2 cellular contexts compared by ENCODE assay signal in the genomic region with DNA sequence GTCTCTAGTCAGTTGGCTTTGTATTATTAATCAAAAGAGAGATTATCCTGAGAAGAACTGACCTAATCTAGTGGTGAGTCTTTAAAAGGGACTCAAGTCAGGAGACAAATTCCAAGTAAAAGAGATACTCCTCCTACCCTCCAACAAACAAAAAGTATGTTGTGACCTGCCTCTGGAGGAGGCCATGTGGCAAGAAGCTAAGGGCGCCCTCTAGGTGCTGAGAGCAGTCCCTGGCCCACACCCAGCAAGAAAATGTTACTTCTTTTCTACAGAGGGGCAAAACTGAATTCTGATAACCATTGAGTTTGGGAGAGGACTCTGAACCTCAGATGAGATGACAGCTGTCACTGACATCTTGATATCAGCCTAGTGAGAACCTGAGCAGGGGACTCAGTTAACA.
TF ChIP-seq lines count a peak whose summit lies in the region.

No MANE protein-coding gene starts in this region.

TF ChIP-seq in SK-N-SH, 30 proteins besides CTCF, POLR2A, EP300 and RAD21 (continued from another document):
- TF ChIP-seq, protein P1, sequence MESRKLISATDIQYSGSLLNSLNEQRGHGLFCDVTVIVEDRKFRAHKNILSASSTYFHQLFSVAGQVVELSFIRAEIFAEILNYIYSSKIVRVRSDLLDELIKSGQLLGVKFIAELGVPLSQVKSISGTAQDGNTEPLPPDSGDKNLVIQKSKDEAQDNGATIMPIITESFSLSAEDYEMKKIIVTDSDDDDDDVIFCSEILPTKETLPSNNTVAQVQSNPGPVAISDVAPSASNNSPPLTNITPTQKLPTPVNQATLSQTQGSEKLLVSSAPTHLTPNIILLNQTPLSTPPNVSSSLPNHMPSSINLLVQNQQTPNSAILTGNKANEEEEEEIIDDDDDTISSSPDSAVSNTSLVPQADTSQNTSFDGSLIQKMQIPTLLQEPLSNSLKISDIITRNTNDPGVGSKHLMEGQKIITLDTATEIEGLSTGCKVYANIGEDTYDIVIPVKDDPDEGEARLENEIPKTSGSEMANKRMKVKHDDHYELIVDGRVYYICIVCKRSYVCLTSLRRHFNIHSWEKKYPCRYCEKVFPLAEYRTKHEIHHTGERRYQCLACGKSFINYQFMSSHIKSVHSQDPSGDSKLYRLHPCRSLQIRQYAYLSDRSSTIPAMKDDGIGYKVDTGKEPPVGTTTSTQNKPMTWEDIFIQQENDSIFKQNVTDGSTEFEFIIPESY (IDR thresholded peaks at IDR 0.05; ENCODE audit: borderline replicate concordance, low read depth) = no peak
- TF ChIP-seq GATA2 (CRISPR knock-in tag; IDR thresholded peaks at IDR 0.05) = no peak
- TF ChIP-seq FOXM1 (IDR thresholded peaks at IDR 0.05; ENCODE audit: low read depth) = no peak
- no peak for TF ChIP-seq JUND (IDR thresholded peaks at IDR 0.05)
- TF ChIP-seq SMC3 (IDR thresholded peaks at IDR 0.05; ENCODE audit: low read depth, low read length) = no peak
- no peak for TF ChIP-seq MEF2A (IDR thresholded peaks at IDR 0.05; ENCODE audit: borderline replicate concordance, low read depth)
- TF ChIP-seq FOXJ3 (CRISPR knock-in tag; IDR thresholded peaks at IDR 0.05) = no peak
- TF ChIP-seq GABPA (IDR thresholded peaks at IDR 0.05; ENCODE audit: low read depth) = no peak
- TF ChIP-seq, protein P2, sequence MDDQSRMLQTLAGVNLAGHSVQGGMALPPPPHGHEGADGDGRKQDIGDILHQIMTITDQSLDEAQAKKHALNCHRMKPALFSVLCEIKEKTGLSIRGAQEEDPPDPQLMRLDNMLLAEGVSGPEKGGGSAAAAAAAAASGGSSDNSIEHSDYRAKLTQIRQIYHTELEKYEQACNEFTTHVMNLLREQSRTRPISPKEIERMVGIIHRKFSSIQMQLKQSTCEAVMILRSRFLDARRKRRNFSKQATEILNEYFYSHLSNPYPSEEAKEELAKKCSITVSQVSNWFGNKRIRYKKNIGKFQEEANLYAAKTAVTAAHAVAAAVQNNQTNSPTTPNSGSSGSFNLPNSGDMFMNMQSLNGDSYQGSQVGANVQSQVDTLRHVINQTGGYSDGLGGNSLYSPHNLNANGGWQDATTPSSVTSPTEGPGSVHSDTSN (IDR thresholded peaks at IDR 0.05) = no peak
- TF ChIP-seq, protein P3, sequence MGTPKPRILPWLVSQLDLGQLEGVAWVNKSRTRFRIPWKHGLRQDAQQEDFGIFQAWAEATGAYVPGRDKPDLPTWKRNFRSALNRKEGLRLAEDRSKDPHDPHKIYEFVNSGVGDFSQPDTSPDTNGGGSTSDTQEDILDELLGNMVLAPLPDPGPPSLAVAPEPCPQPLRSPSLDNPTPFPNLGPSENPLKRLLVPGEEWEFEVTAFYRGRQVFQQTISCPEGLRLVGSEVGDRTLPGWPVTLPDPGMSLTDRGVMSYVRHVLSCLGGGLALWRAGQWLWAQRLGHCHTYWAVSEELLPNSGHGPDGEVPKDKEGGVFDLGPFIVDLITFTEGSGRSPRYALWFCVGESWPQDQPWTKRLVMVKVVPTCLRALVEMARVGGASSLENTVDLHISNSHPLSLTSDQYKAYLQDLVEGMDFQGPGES (IDR thresholded peaks at IDR 0.05; ENCODE audit: low read depth, low read length) = no peak
- TF ChIP-seq MXI1 (IDR thresholded peaks at IDR 0.05; ENCODE audit: low read depth, low read length) = no peak
- TF ChIP-seq TAF1 (IDR thresholded peaks at IDR 0.05; ENCODE audit: borderline replicate concordance, low read depth, low read length) = no peak

TF ChIP-seq in SK-N-SH treated with all-trans-retinoic acid at 6 μM for 48 hours, 23 proteins besides CTCF, POLR2A, EP300 and RAD21:
- TF ChIP-seq, protein P4, sequence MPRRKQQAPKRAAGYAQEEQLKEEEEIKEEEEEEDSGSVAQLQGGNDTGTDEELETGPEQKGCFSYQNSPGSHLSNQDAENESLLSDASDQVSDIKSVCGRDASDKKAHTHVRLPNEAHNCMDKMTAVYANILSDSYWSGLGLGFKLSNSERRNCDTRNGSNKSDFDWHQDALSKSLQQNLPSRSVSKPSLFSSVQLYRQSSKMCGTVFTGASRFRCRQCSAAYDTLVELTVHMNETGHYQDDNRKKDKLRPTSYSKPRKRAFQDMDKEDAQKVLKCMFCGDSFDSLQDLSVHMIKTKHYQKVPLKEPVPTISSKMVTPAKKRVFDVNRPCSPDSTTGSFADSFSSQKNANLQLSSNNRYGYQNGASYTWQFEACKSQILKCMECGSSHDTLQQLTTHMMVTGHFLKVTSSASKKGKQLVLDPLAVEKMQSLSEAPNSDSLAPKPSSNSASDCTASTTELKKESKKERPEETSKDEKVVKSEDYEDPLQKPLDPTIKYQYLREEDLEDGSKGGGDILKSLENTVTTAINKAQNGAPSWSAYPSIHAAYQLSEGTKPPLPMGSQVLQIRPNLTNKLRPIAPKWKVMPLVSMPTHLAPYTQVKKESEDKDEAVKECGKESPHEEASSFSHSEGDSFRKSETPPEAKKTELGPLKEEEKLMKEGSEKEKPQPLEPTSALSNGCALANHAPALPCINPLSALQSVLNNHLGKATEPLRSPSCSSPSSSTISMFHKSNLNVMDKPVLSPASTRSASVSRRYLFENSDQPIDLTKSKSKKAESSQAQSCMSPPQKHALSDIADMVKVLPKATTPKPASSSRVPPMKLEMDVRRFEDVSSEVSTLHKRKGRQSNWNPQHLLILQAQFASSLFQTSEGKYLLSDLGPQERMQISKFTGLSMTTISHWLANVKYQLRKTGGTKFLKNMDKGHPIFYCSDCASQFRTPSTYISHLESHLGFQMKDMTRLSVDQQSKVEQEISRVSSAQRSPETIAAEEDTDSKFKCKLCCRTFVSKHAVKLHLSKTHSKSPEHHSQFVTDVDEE (CRISPR knock-in tag; IDR thresholded peaks at IDR 0.05) = no peak
- TF ChIP-seq, protein P5, sequence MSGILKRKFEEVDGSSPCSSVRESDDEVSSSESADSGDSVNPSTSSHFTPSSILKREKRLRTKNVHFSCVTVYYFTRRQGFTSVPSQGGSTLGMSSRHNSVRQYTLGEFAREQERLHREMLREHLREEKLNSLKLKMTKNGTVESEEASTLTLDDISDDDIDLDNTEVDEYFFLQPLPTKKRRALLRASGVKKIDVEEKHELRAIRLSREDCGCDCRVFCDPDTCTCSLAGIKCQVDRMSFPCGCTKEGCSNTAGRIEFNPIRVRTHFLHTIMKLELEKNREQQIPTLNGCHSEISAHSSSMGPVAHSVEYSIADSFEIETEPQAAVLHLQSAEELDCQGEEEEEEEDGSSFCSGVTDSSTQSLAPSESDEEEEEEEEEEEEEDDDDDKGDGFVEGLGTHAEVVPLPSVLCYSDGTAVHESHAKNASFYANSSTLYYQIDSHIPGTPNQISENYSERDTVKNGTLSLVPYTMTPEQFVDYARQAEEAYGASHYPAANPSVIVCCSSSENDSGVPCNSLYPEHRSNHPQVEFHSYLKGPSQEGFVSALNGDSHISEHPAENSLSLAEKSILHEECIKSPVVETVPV (CRISPR knock-in tag; IDR thresholded peaks at IDR 0.05) = no peak
- no peak for TF ChIP-seq BACH2 (CRISPR knock-in tag; IDR thresholded peaks at IDR 0.05; ENCODE audit: borderline replicate concordance)
- TF ChIP-seq, protein P6, sequence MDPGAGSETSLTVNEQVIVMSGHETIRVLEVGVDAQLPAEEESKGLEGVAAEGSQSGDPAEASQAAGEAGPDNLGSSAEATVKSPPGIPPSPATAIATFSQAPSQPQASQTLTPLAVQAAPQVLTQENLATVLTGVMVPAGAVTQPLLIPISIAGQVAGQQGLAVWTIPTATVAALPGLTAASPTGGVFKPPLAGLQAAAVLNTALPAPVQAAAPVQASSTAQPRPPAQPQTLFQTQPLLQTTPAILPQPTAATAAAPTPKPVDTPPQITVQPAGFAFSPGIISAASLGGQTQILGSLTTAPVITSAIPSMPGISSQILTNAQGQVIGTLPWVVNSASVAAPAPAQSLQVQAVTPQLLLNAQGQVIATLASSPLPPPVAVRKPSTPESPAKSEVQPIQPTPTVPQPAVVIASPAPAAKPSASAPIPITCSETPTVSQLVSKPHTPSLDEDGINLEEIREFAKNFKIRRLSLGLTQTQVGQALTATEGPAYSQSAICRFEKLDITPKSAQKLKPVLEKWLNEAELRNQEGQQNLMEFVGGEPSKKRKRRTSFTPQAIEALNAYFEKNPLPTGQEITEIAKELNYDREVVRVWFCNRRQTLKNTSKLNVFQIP (CRISPR knock-in tag; IDR thresholded peaks at IDR 0.05; ENCODE audit: borderline replicate concordance, low read depth) = no peak
- TF ChIP-seq, protein P7, sequence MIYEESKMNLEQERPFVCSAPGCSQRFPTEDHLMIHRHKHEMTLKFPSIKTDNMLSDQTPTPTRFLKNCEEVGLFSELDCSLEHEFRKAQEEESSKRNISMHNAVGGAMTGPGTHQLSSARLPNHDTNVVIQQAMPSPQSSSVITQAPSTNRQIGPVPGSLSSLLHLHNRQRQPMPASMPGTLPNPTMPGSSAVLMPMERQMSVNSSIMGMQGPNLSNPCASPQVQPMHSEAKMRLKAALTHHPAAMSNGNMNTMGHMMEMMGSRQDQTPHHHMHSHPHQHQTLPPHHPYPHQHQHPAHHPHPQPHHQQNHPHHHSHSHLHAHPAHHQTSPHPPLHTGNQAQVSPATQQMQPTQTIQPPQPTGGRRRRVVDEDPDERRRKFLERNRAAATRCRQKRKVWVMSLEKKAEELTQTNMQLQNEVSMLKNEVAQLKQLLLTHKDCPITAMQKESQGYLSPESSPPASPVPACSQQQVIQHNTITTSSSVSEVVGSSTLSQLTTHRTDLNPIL (CRISPR knock-in tag; IDR thresholded peaks at IDR 0.05; ENCODE audit: low read depth) = no peak
- TF ChIP-seq ZC3H10 (CRISPR knock-in tag; IDR thresholded peaks at IDR 0.05) = no peak
- no peak for TF ChIP-seq OSR1 (CRISPR knock-in tag; IDR thresholded peaks at IDR 0.05)
- no peak for TF ChIP-seq ZFP30 (CRISPR knock-in tag; IDR thresholded peaks at IDR 0.05)
- no peak for TF ChIP-seq CSDC2 (CRISPR knock-in tag; IDR thresholded peaks at IDR 0.05)
- no peak for TF ChIP-seq ZNF565 (CRISPR knock-in tag; conservative IDR thresholded peaks at IDR 0.05; ENCODE audit: low read depth)
- no peak for TF ChIP-seq GLIS3 (CRISPR knock-in tag; IDR thresholded peaks at IDR 0.05)
- no peak for TF ChIP-seq TOX (CRISPR knock-in tag; IDR thresholded peaks at IDR 0.05; ENCODE audit: borderline replicate concordance)
- TF ChIP-seq ZFP3 (CRISPR knock-in tag; IDR thresholded peaks at IDR 0.05) = no peak
- TF ChIP-seq ZNF70 (CRISPR knock-in tag; IDR thresholded peaks at IDR 0.05) = no peak
TF ChIP-seq in SK-N-SH treated with all-trans-retinoic acid at 6 μM for 48 hours: peak in this region for 0.
